In genomic region chr22:36343720-36344105, GRCh38 we compare ENCODE assay signal across 10 cellular contexts. TPM values are rescaled to one million over a fixed set of nuclear protein-coding genes. Genes with fewer than 3 reads are reported as not detected.
DNase-seq lines count a peak whose midpoint lies in the region; ATAC-seq and TF ChIP-seq lines count a peak whose summit lies in the region.
"Had no signal": no experiment of that assay in that cellular context is flagged by ENCODE, and none has a peak within 500 bp of the region (broad histone marks: within the 10 kb centered on the region; RNA-seq: fewer than 3 reads in every experiment).

No MANE protein-coding gene starts in this region.

- intact Hi-C loops in activated CD4-positive, alpha-beta T cell treated with anti-CD3 and anti-CD28 coated beads for 36 hours (cut with DNase I, micrococcal nuclease): loop anchor here (1.0 to 2.0 kb wide), 2 partner anchors 10 to 21 kb away; no protein-coding TSS in a partner anchor
- intact Hi-C loops in thyroid gland (cut with DNase I): no loop called here

- ATAC-seq in activated CD4-positive, alpha-beta T cell treated with anti-CD3 and anti-CD28 coated beads for 36 hours: no peak
- no peak for ATAC-seq in GM18502 (IDR thresholded peaks at IDR 0.05; ENCODE audit: poor library complexity, unreplicated experiment)

- peaks cover 79% of the 10 kb centered on the region for H3K36me3 ChIP-seq in effector memory CD4-positive, alpha-beta T cell (ENCODE audit: control insufficient read depth, insufficient read depth, low read length)
- peaks cover 58 to 76% of the 10 kb centered on the region in 2 donors for H3K36me3 ChIP-seq in mucosa of rectum (ENCODE audit: control insufficient read depth in 2 of 2, insufficient read depth in 2 of 2, low read length in 2 of 2)
- peaks cover 25% of the 10 kb centered on the region in 2 donors for H3K36me3 ChIP-seq in thyroid gland

- peak overlapping the region; percentile 91 for H3K27ac Mint-ChIP-seq in activated CD4-positive, alpha-beta T cell treated with anti-CD3 and anti-CD28 coated beads for 36 hours

- H3K27me3 Mint-ChIP-seq in activated CD4-positive, alpha-beta T cell treated with anti-CD3 and anti-CD28 coated beads for 36 hours: no peaks in the 10 kb centered on the region

- peaks cover 78% of the 10 kb centered on the region for H3K36me3 Mint-ChIP-seq in activated CD4-positive, alpha-beta T cell treated with anti-CD3 and anti-CD28 coated beads for 36 hours (ENCODE audit: low read depth)

- H3K4me1 ChIP-seq in effector memory CD4-positive, alpha-beta T cell (ENCODE audit: control insufficient read depth, insufficient read depth, low read length, poor library complexity, severe bottlenecking): peaks cover 48% of the 10 kb centered on the region
- H3K4me1 ChIP-seq in mucosa of rectum (ENCODE audit: control insufficient read depth in 2 of 2, insufficient read depth in 2 of 2, low read length in 2 of 2): peaks cover 19 to 24% of the 10 kb centered on the region in 2 donors
- H3K4me1 ChIP-seq in thyroid gland: peaks cover 5 to 46% of the 10 kb centered on the region in 2 donors

- POLR2A ChIA-PET in activated CD4-positive, alpha-beta T cell treated with anti-CD3 and anti-CD28 coated beads for 36 hours (lab: Charles Lee): interaction anchor here (0.6 to 1.4 kb wide), 4 partner anchors 15 to 42 kb away, joined by 3 to 4 read pairs (median 3); no protein-coding TSS in a partner anchor

- H3K27ac ChIP-seq in effector memory CD4-positive, alpha-beta T cell (ENCODE audit: insufficient read depth, low read length, poor library complexity, severe bottlenecking): peak overlapping the region; percentile 39
- H3K27ac ChIP-seq in mucosa of rectum (ENCODE audit: low read depth in 2 of 2, low read length in 2 of 2): peak overlapping the region; percentile 1 to 43
- peak overlapping the region in 2 of 3 donors; percentile 26 to 31 for H3K27ac ChIP-seq in thyroid gland

- TF ChIP-seq POLR2A in thyroid gland (IDR thresholded peaks at IDR 0.05): no peak

- H3K9me3 ChIP-seq in effector memory CD4-positive, alpha-beta T cell (ENCODE audit: control insufficient read depth, low read length): no peaks in the 10 kb centered on the region
- H3K9me3 ChIP-seq in mucosa of rectum (ENCODE audit: control insufficient read depth in 2 of 2, low read length in 2 of 2) (no peaks in the 10 kb centered on the region), thyroid gland (no peaks in the 10 kb centered on the region)

- no peak overlapping the region for H3K9ac ChIP-seq in mucosa of rectum (ENCODE audit: low read depth in 1 of 2, low read length in 2 of 2)

- H3K9me3 Mint-ChIP-seq in activated CD4-positive, alpha-beta T cell treated with anti-CD3 and anti-CD28 coated beads for 36 hours (ENCODE audit: low read depth): no peaks in the 10 kb centered on the region

- CTCF ChIA-PET in activated CD4-positive, alpha-beta T cell treated with anti-CD3 and anti-CD28 coated beads for 36 hours (lab: Charles Lee): interaction anchor here (0.8 to 2.9 kb wide), 4 partner anchors 9 to 66 kb away, joined by 3 to 14 read pairs (median 5); no protein-coding TSS in a partner anchor

- no peak for TF ChIP-seq CTCF in thyroid gland (IDR thresholded peaks at IDR 0.05)

- no peaks in the 10 kb centered on the region for H3K27me3 ChIP-seq in effector memory CD4-positive, alpha-beta T cell (replicated peaks; ENCODE audit: control insufficient read depth, insufficient read depth, low read length, poor library complexity, severe bottlenecking)
- no peaks in the 10 kb centered on the region for H3K27me3 ChIP-seq in mucosa of rectum (ENCODE audit: control insufficient read depth in 2 of 2, insufficient read depth in 2 of 2, low read length in 2 of 2)
- no peaks in the 10 kb centered on the region for H3K27me3 ChIP-seq in thyroid gland

- no peak overlapping the region for H3K4me3 Mint-ChIP-seq in activated CD4-positive, alpha-beta T cell treated with anti-CD3 and anti-CD28 coated beads for 36 hours

- no peak for DNase-seq in activated CD4-positive, alpha-beta T cell treated with anti-CD3 and anti-CD28 coated beads for 36 hours
- DNase-seq in activated CD4-positive, alpha-beta T cell treated with anti-CD3 and anti-CD28 coated beads for 4 hours: no peak
- DNase-seq in effector memory CD4-positive, alpha-beta T cell: no peak
- no peak for DNase-seq in thyroid gland
- DNase-seq in GM19238 (ENCODE audit: insufficient read length, low spot score): no peak
- no peak for DNase-seq in NCI-H187 (lab: John Stamatoyannopoulos, UW)
- DNase-seq: OCI-M1, small intestine had no signal

- H3K4me3 ChIP-seq in effector memory CD4-positive, alpha-beta T cell (ENCODE audit: insufficient read depth, low read depth, low read length, poor library complexity, severe bottlenecking): no peak overlapping the region
- H3K4me3 ChIP-seq in mucosa of rectum (ENCODE audit: low read length in 2 of 2) (no peak overlapping the region), thyroid gland (replicated peaks in 1 of 3) (no peak overlapping the region)

- 74 to 78% methylated on average over 9 of the region's 9 CpGs for WGBS in thyroid gland, 2 donors

- H3K4me1 Mint-ChIP-seq in activated CD4-positive, alpha-beta T cell treated with anti-CD3 and anti-CD28 coated beads for 36 hours: peaks cover 86% of the 10 kb centered on the region

RNA-seq across cellular contexts. Expression of gene MYH9, which starts 44.1 kb away (rescaled TPM):
- total RNA-seq in activated CD4-positive, alpha-beta T cell treated with anti-CD3 and anti-CD28 coated beads for 36 hours: 100 to 1,000 TPM; 720 to 773 TPM
- total RNA-seq in thyroid gland: 100 to 1,000 TPM; 228 to 375 (median 275) TPM
